Comparison of ENCODE assay signal across 16 cellular contexts in the genomic region with DNA sequence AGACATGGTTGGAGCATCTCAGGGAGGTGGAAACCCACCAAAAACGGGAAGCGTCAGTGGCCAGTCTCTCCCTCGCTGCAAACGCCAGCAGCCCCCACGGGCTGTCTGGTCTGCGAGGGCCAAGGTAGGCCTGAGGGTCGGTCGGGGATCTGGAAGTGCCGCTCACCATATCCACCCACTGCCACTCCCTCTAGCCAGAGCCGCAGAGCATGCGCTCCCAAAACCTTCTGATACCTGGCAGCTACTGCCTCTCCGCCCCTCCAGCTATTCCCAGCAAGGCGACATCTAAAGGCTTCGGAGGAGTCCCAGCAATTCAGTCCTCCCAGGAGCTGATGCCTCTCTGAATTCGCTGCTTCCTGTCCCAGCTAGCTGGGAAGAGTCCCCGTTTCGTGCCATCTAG.
"Had no signal": no experiment of that assay in that cellular context is flagged by ENCODE, and none has a peak within 500 bp of the region (broad histone marks: within the 10 kb centered on the region; RNA-seq: fewer than 3 reads in every experiment).

No MANE protein-coding gene starts in this region.

- H3K27ac ChIP-seq: left ventricle myocardium inferior, pancreas, SK-N-MC, upper lobe of right lung, WERI-Rb-1 had no signal

- H3K27me3 Mint-ChIP-seq: central memory CD8-positive, alpha-beta T cell had no signal

- H3K4me3 Mint-ChIP-seq: activated naive CD4-positive, alpha-beta T cell treated with anti-CD3 and anti-CD28 coated beads for 36 hours; nephron progenitor cell had no signal

- ATAC-seq: heart right ventricle, pancreas, upper lobe of right lung had no signal

- H3K4me3 ChIP-seq: heart right ventricle, left ventricle myocardium inferior, pancreas, SK-N-MC, skin epidermis, upper lobe of right lung had no signal

- H3K27ac Mint-ChIP-seq: activated naive CD4-positive, alpha-beta T cell treated with anti-CD3 and anti-CD28 coated beads for 36 hours had no signal

- H3K27me3 ChIP-seq: heart right ventricle, pancreas, upper lobe of right lung had no signal

- DNase-seq: activated CD4-positive, alpha-beta T cell treated with anti-CD3 and anti-CD28 coated beads for 48 hours; activated naive CD4-positive, alpha-beta T cell treated with anti-CD3 and anti-CD28 coated beads for 36 hours; heart right ventricle; islet precursor cell; left ventricle myocardium inferior; mesenchymal stem cell; nephron progenitor cell; pancreas; retina; stimulated activated naive CD4-positive, alpha-beta T cell; T-helper 1 cell; WERI-Rb-1 had no signal

- H3K9me3 Mint-ChIP-seq: activated naive CD4-positive, alpha-beta T cell treated with anti-CD3 and anti-CD28 coated beads for 36 hours; central memory CD8-positive, alpha-beta T cell; nephron progenitor cell had no signal
